Comparison of ENCODE assay signal across 21 cellular contexts in the genomic region with DNA sequence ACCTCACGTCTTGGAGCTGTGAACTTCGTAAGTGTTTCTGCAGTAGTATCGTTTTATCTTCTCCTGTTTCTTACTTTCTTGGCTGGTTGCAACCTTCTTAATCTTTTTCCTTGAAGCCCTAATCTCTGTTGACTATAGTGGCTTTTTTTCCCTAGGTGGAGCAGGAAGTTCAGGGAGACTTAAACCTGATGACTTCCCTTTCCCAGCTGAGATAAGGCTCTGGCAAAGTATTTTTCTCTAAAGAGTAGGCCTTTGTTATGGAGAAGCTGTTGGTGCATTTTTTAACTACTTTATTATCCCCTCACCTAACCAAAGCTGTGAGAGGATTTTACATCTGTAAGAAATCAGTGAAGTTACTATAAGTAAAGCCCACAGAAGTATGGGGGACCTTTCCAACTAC.
"Had no signal": no experiment of that assay in that cellular context is flagged by ENCODE, and none has a peak within 500 bp of the region (broad histone marks: within the 10 kb centered on the region; RNA-seq: fewer than 3 reads in every experiment).

No MANE protein-coding gene starts in this region.

- H3K4me3 ChIP-seq: right lobe of liver, skin epidermis, tibial artery had no signal

- H3K36me3 ChIP-seq: right lobe of liver, tibial artery, WERI-Rb-1 had no signal

- H3K9me3 ChIP-seq: right lobe of liver had no signal

- H3K36me3 Mint-ChIP-seq: activated naive CD8-positive, alpha-beta T cell treated with anti-CD3 and anti-CD28 coated beads for 36 hours; stimulated activated effector memory CD8-positive, alpha-beta T cell treated with anti-CD3 and anti-CD28 coated beads, Interleukin-12 subunit alpha, Interleukin-12 subunit beta, amount 100 ng/mL, for 72 hours had no signal

- DNase-seq: activated CD4-positive, alpha-beta T cell treated with anti-CD3 and anti-CD28 coated beads for 1 hour; activated CD4-positive, alpha-beta T cell treated with anti-CD3 and anti-CD28 coated beads, Interleukin-2, amount 50 U/mL, for 1 hour; activated CD8-positive, alpha-beta T cell treated with anti-CD3 and anti-CD28 coated beads, Interleukin-2, amount 10 ng/mL, durations not matched to agents 7 days and 5 days; activated naive CD4-positive, alpha-beta T cell; activated naive CD8-positive, alpha-beta T cell treated with anti-CD3 and anti-CD28 coated beads for 36 hours; activated T-cell treated with anti-CD3 and anti-CD28 coated beads, Interleukin-2, amount 50 U/mL, for 24 hours; central memory CD4-positive, alpha-beta T cell; effector memory CD4-positive, alpha-beta T cell; foreskin melanocyte; left ventricle myocardium superior; naive B cell; posterior cingulate gyrus; right lobe of liver; stimulated activated CD4-positive, alpha-beta T cell treated with anti-CD3 and anti-CD28 coated beads, Interleukin-2, amount 100 ng/mL, for 24 hours; stimulated activated naive CD8-positive, alpha-beta T cell treated with anti-CD3 and anti-CD28 coated beads, Interleukin-15, amount 100 ng/mL, for 72 hours; tibial artery; WERI-Rb-1 had no signal

- H3K27me3 ChIP-seq: right lobe of liver, tibial artery had no signal

- ATAC-seq: activated CD8-positive, alpha-beta T cell treated with anti-CD3 and anti-CD28 coated beads, Interleukin-2, amount 10 ng/mL, durations not matched to agents 7 days and 5 days; esophagus mucosa; left ventricle myocardium superior; right lobe of liver; stimulated activated effector memory CD8-positive, alpha-beta T cell treated with anti-CD3 and anti-CD28 coated beads, Interleukin-12 subunit alpha, Interleukin-12 subunit beta, amount 100 ng/mL, for 72 hours; stimulated activated naive CD8-positive, alpha-beta T cell treated with anti-CD3 and anti-CD28 coated beads, Interleukin-15, amount 100 ng/mL, for 72 hours had no signal

- H3K4me1 ChIP-seq: right lobe of liver, tibial artery had no signal

- H3K27ac Mint-ChIP-seq: activated CD8-positive, alpha-beta T cell treated with anti-CD3 and anti-CD28 coated beads, Interleukin-2, amount 10 ng/mL, durations not matched to agents 7 days and 5 days; activated naive CD8-positive, alpha-beta T cell treated with anti-CD3 and anti-CD28 coated beads for 36 hours; activated T-cell treated with anti-CD3 and anti-CD28 coated beads, Interleukin-2, amount 50 U/mL, for 24 hours; activated T-helper 2 cell treated with anti-CD3 and anti-CD28 coated beads, Interferon-gamma antibody, Interleukin-2, Interleukin-4, amounts not matched to agents 10 μg/mL and 5 μg/mL and 100 μg/mL, durations not matched to agents 14 hours and 24 hours and 36 hours; stimulated activated effector memory CD8-positive, alpha-beta T cell treated with anti-CD3 and anti-CD28 coated beads, Interleukin-12 subunit alpha, Interleukin-12 subunit beta, amount 100 ng/mL, for 72 hours; stimulated activated naive CD8-positive, alpha-beta T cell treated with anti-CD3 and anti-CD28 coated beads, Interleukin-15, amount 100 ng/mL, for 72 hours had no signal

- H3K27ac ChIP-seq: right lobe of liver, skin epidermis, tibial artery, WERI-Rb-1 had no signal
